ENCODE assay signal across 14 cellular contexts in genomic region chr9:129206401-129206800, GRCh38.
"Had no signal": no experiment of that assay in that cellular context is flagged by ENCODE, and none has a peak within 500 bp of the region (broad histone marks: within the 10 kb centered on the region; RNA-seq: fewer than 3 reads in every experiment).

No MANE protein-coding gene starts in this region.

- ATAC-seq: activated CD8-positive, alpha-beta memory T cell treated with anti-CD3 and anti-CD28 coated beads, Interleukin-2, amount 10 ng/mL, durations not matched to agents 7 days and 5 days; left colon; mucosa of descending colon; sciatic nerve had no signal

- H3K4me3 Mint-ChIP-seq: activated B cell treated with CpG ODN at 0.5 μM for 24 hours; activated CD4-positive, alpha-beta T cell treated with anti-CD3 and anti-CD28 coated beads, Interleukin-2, amount 10 ng/mL, durations not matched to agents 7 days and 5 days; activated CD8-positive, alpha-beta memory T cell treated with anti-CD3 and anti-CD28 coated beads, Interleukin-2, amount 10 ng/mL, durations not matched to agents 7 days and 5 days; nephron progenitor cell had no signal

- H3K27ac Mint-ChIP-seq: activated B cell treated with CpG ODN at 0.5 μM for 24 hours; activated CD8-positive, alpha-beta memory T cell treated with anti-CD3 and anti-CD28 coated beads, Interleukin-2, amount 10 ng/mL, durations not matched to agents 7 days and 5 days; nephron progenitor cell had no signal

- H3K27ac ChIP-seq: cardiac muscle cell, colonic mucosa had no signal

- H3K9me3 Mint-ChIP-seq: activated B cell treated with CpG ODN at 0.5 μM for 24 hours; activated CD4-positive, alpha-beta T cell treated with anti-CD3 and anti-CD28 coated beads, Interleukin-2, amount 10 ng/mL, durations not matched to agents 7 days and 5 days; nephron progenitor cell had no signal

- H3K27me3 ChIP-seq: cardiac muscle cell, colonic mucosa had no signal

- H3K9me3 ChIP-seq: colonic mucosa, mucosa of descending colon had no signal

- H3K27me3 Mint-ChIP-seq: activated CD4-positive, alpha-beta T cell treated with anti-CD3 and anti-CD28 coated beads, Interleukin-2, amount 10 ng/mL, durations not matched to agents 7 days and 5 days; activated CD8-positive, alpha-beta memory T cell treated with anti-CD3 and anti-CD28 coated beads, Interleukin-2, amount 10 ng/mL, durations not matched to agents 7 days and 5 days had no signal

- H3K4me1 ChIP-seq: colonic mucosa had no signal

- DNase-seq: activated B cell treated with CpG ODN at 0.5 μM for 24 hours; activated CD8-positive, alpha-beta memory T cell treated with anti-CD3 and anti-CD28 coated beads, Interleukin-2, amount 10 ng/mL, durations not matched to agents 7 days and 5 days; activated gamma-delta T cell; activated T-cell treated with anti-CD3 and anti-CD28 coated beads, Interleukin-2, amount 50 U/mL, for 48 hours; colonic mucosa; foreskin melanocyte; head of caudate nucleus; left colon; mucosa of descending colon; nephron progenitor cell; stimulated activated CD4-positive, alpha-beta T cell treated with anti-CD3 and anti-CD28 coated beads, Interleukin-2, amount 100 ng/mL, for 24 hours had no signal

- H3K36me3 ChIP-seq: cardiac muscle cell, colonic mucosa had no signal

- H3K4me3 ChIP-seq: cardiac muscle cell, colonic mucosa, mucosa of descending colon had no signal

- H3K36me3 Mint-ChIP-seq: activated CD8-positive, alpha-beta memory T cell treated with anti-CD3 and anti-CD28 coated beads, Interleukin-2, amount 10 ng/mL, durations not matched to agents 7 days and 5 days had no signal
